Comparison of ENCODE assay signal across 9 cellular contexts in genomic region chr7:20777377-20778062, GRCh38. TPM values are rescaled to one million over a fixed set of nuclear protein-coding genes. Genes with fewer than 3 reads are reported as not detected.
DNase-seq lines count a peak whose midpoint lies in the region; ATAC-seq, FAIRE-seq and TF ChIP-seq lines count a peak whose summit lies in the region.
"Had no signal": no experiment of that assay in that cellular context is flagged by ENCODE, and none has a peak within 500 bp of the region (broad histone marks: within the 10 kb centered on the region; RNA-seq: fewer than 3 reads in every experiment).

No MANE protein-coding gene starts in this region.

- peaks cover 34% of the 10 kb centered on the region for H3K27me3 ChIP-seq in bronchial epithelial cell (ENCODE audit: control insufficient read depth, insufficient read depth, low read length)
- peaks cover 58% of the 10 kb centered on the region for H3K27me3 ChIP-seq in osteoblast (ENCODE audit: insufficient read depth, low read length)

- no peak for DNase-seq in activated CD4-positive, alpha-beta T cell treated with anti-CD3 and anti-CD28 coated beads, Interleukin-2, amount 10 ng/mL, durations not matched to agents 24 days and 14 days
- DNase-seq in activated CD4-positive, alpha-beta T cell treated with anti-CD3 and anti-CD28 coated beads, Interleukin-2, amount 50 U/mL, for 48 hours = no peak
- DNase-seq in bronchial epithelial cell (ENCODE audit: low read depth) (no peak), osteoblast (ENCODE audit: insufficient read length, low spot score, missing footprints) (no peak), NCI-H1092 treated with DMSO at 0.1 percent for 48 hours (lab: John Stamatoyannopoulos, UW) (no peak), 8988T (no peak)

- no peaks in the 10 kb centered on the region for H3K4me1 ChIP-seq in osteoblast (ENCODE audit: insufficient read depth, low read length)

- H3K4me3 ChIP-seq in bronchial epithelial cell (ENCODE audit: low read depth, low read length) = peak overlapping the region; percentile 4
- H3K4me3 ChIP-seq in osteoblast (ENCODE audit: insufficient read depth, low read length) = peak overlapping the region; percentile 58

- no peaks in the 10 kb centered on the region for H3K9me3 ChIP-seq in osteoblast (ENCODE audit: low read depth, low read length)

- peak; percentile 55 for ATAC-seq in HG03432 (IDR thresholded peaks at IDR 0.05; ENCODE audit: unreplicated experiment)
- ATAC-seq in activated CD4-positive, CD25-positive, alpha-beta regulatory T cell treated with anti-CD3 and anti-CD28 coated beads, Interleukin-2, amount 50 U/mL, for 24 hours = no peak

- H3K36me3 Mint-ChIP-seq in activated CD4-positive, alpha-beta T cell treated with anti-CD3 and anti-CD28 coated beads, Interleukin-2, amount 10 ng/mL, durations not matched to agents 24 days and 14 days (ENCODE audit: low read depth) = no peaks in the 10 kb centered on the region

- H3K36me3 ChIP-seq in bronchial epithelial cell (ENCODE audit: control insufficient read depth, insufficient read depth, low read length) (no peaks in the 10 kb centered on the region), osteoblast (ENCODE audit: insufficient read depth, low read length) (no peaks in the 10 kb centered on the region)

- H3K79me2 ChIP-seq in osteoblast (ENCODE audit: insufficient read depth, low read length) = no peaks in the 10 kb centered on the region

- H3K27me3 Mint-ChIP-seq in activated CD4-positive, alpha-beta T cell treated with anti-CD3 and anti-CD28 coated beads, Interleukin-2, amount 10 ng/mL, durations not matched to agents 24 days and 14 days = peaks cover 70% of the 10 kb centered on the region

- H2AFZ ChIP-seq in osteoblast (ENCODE audit: low read length) = peak overlapping the region; percentile 62

- H3K4me3 Mint-ChIP-seq in activated CD4-positive, alpha-beta T cell treated with anti-CD3 and anti-CD28 coated beads, Interleukin-2, amount 10 ng/mL, durations not matched to agents 24 days and 14 days = peak overlapping the region; percentile 34

- H3K4me2 ChIP-seq in osteoblast (ENCODE audit: insufficient read depth, low read length) = peak overlapping the region; percentile 67

- intact Hi-C loops in activated CD4-positive, alpha-beta T cell treated with anti-CD3 and anti-CD28 coated beads, Interleukin-2, amount 10 ng/mL, durations not matched to agents 24 days and 14 days (cut with micrococcal nuclease) = loop anchor here (10.0 kb wide), 1 partner anchor 1227 kb away; no protein-coding TSS in a partner anchor

- peak overlapping the region; percentile 48 for H3K27ac Mint-ChIP-seq in activated CD4-positive, alpha-beta T cell treated with anti-CD3 and anti-CD28 coated beads, Interleukin-2, amount 10 ng/mL, durations not matched to agents 24 days and 14 days

- H3K4me1 Mint-ChIP-seq in activated CD4-positive, alpha-beta T cell treated with anti-CD3 and anti-CD28 coated beads, Interleukin-2, amount 10 ng/mL, durations not matched to agents 24 days and 14 days = peaks cover 4% of the 10 kb centered on the region

- no peaks in the 10 kb centered on the region for H3K9me3 Mint-ChIP-seq in activated CD4-positive, alpha-beta T cell treated with anti-CD3 and anti-CD28 coated beads, Interleukin-2, amount 10 ng/mL, durations not matched to agents 24 days and 14 days

- TF ChIP-seq CTCF in bronchial epithelial cell (IDR thresholded peaks at IDR 0.05; ENCODE audit: insufficient read depth, low read length, severe bottlenecking) = no peak
- TF ChIP-seq CTCF in osteoblast (IDR thresholded peaks at IDR 0.05; ENCODE audit: extremely low read depth, low read depth, low read length) = no peak

- no peak overlapping the region for H3K27ac ChIP-seq in osteoblast (ENCODE audit: low read depth, low read length)

- no peak for FAIRE-seq in bronchial epithelial cell (lab: Jason Lieb, UNC)

- H4K20me1 ChIP-seq in osteoblast (ENCODE audit: insufficient read depth, low read length) = no peaks in the 10 kb centered on the region

RNA-seq across cellular contexts. Expression of gene SP8, which starts 9.2 kb away (rescaled TPM):
- total RNA-seq in activated CD4-positive, alpha-beta T cell treated with anti-CD3 and anti-CD28 coated beads, Interleukin-2, amount 10 ng/mL, durations not matched to agents 24 days and 14 days = not detected in 2 replicates
- not detected in 2 replicates for total RNA-seq in bronchial epithelial cell
- not detected in 2 replicates for total RNA-seq in osteoblast
- total RNA-seq: T-helper 1 cell treated with Interleukin-12 subunit alpha and Interleukin-12 subunit beta and Interleukin-4 antibody, amounts not matched to agents 30 ng/mL and 1 ng/mL, for 36 hours had no signal
